In the genomic region with DNA sequence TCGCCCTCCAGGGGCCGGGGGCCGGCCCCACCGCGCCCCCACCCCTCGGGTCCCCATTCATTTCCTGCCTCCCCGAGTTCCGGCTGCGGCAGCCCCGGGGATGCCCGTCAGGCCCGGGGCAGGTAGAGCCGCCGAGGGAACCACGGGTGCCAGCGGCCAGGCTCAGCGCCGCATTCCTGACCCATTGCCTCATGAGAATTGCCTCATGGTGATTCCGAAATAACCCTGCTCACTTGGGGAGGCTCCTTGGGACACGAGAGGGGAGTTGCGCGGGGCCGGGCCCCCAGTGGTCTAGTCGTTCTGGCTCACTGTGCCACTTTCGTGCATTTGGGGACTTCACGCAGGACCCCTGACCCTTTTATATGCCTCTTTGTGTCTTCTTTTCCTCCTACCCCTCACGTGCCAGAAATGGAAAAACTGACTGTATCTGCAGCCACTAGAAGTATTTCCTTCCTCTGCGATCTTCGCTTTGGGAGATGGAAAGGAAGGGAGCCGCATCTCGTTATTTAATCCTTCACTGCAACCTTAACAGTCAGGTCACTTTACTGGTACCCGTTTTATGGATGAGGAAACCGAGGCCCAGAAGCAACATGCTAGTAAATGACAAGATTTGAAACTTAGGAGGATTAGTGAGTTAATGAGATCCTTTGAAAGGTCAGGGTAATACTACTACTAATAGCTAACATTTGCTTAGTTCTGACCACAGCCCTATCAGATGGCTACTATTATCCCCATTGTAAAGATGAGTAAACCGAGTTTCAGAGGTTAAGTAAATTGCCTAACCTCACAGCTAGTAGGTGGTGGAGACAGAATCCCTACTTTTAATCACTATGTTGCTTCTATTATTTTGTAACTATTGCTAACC, we compare ENCODE assay signal across 1 cellular context.
TF ChIP-seq lines count a peak whose summit lies in the region.

No MANE protein-coding gene starts in this region.

TF ChIP-seq in GM12878, 131 proteins besides CTCF, POLR2A, EP300 and RAD21 (continues in another document):
- peak; percentile 33; the same call in 1 of the 2 replicates for TF ChIP-seq RUNX3 (IDR thresholded peaks at IDR 0.05; ENCODE audit: low read length)
- no peak for TF ChIP-seq ZSCAN29 (IDR thresholded peaks at IDR 0.05)
- TF ChIP-seq STAT3 (IDR thresholded peaks at IDR 0.05; ENCODE audit: low read depth, low read length) = no peak
- no peak for TF ChIP-seq TCF7 (IDR thresholded peaks at IDR 0.05; ENCODE audit: borderline replicate concordance)
- no peak for TF ChIP-seq ZNF207 (IDR thresholded peaks at IDR 0.05; ENCODE audit: borderline replicate concordance)
- TF ChIP-seq, protein P1, sequence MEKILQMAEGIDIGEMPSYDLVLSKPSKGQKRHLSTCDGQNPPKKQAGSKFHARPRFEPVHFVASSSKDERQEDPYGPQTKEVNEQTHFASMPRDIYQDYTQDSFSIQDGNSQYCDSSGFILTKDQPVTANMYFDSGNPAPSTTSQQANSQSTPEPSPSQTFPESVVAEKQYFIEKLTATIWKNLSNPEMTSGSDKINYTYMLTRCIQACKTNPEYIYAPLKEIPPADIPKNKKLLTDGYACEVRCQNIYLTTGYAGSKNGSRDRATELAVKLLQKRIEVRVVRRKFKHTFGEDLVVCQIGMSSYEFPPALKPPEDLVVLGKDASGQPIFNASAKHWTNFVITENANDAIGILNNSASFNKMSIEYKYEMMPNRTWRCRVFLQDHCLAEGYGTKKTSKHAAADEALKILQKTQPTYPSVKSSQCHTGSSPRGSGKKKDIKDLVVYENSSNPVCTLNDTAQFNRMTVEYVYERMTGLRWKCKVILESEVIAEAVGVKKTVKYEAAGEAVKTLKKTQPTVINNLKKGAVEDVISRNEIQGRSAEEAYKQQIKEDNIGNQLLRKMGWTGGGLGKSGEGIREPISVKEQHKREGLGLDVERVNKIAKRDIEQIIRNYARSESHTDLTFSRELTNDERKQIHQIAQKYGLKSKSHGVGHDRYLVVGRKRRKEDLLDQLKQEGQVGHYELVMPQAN (conservative IDR thresholded peaks at IDR 0.05) = no peak
- TF ChIP-seq SIX5 (IDR thresholded peaks at IDR 0.05; ENCODE audit: low read depth, low read length, severe bottlenecking) = peak; percentile 6
- no peak; the same call in 1 of the 2 replicates for TF ChIP-seq NFIC (IDR thresholded peaks at IDR 0.05; ENCODE audit: low read depth, low read length)
- TF ChIP-seq, protein P2, sequence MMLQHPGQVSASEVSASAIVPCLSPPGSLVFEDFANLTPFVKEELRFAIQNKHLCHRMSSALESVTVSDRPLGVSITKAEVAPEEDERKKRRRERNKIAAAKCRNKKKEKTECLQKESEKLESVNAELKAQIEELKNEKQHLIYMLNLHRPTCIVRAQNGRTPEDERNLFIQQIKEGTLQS (IDR thresholded peaks at IDR 0.05; ENCODE audit: borderline replicate concordance, extremely low read depth, low read depth, low read length) = no peak
- no peak for TF ChIP-seq TAF1 (IDR thresholded peaks at IDR 0.05; ENCODE audit: borderline replicate concordance, low read depth, low read length)
- TF ChIP-seq IKZF1 (conservative IDR thresholded peaks at IDR 0.05) = no peak
- TF ChIP-seq POU2F2 (IDR thresholded peaks at IDR 0.05; ENCODE audit: borderline replicate concordance, low read depth, low read length) = no peak
- 0 out of 2 replicates have a peak, but pooled peaks have one; percentile 22 for TF ChIP-seq DPF2 (IDR thresholded peaks at IDR 0.05)
- TF ChIP-seq, protein P3, sequence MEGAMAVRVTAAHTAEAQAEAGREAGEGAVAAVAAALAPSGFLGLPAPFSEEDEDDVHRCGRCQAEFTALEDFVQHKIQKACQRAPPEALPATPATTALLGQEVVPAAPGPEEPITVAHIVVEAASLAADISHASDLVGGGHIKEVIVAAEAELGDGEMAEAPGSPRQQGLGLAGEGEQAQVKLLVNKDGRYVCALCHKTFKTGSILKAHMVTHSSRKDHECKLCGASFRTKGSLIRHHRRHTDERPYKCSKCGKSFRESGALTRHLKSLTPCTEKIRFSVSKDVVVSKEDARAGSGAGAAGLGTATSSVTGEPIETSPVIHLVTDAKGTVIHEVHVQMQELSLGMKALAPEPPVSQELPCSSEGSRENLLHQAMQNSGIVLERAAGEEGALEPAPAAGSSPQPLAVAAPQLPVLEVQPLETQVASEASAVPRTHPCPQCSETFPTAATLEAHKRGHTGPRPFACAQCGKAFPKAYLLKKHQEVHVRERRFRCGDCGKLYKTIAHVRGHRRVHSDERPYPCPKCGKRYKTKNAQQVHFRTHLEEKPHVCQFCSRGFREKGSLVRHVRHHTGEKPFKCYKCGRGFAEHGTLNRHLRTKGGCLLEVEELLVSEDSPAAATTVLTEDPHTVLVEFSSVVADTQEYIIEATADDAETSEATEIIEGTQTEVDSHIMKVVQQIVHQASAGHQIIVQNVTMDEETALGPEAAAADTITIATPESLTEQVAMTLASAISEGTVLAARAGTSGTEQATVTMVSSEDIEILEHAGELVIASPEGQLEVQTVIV (IDR thresholded peaks at IDR 0.05; ENCODE audit: borderline replicate concordance, partially characterized antibody) = no peak
- TF ChIP-seq JUNB (IDR thresholded peaks at IDR 0.05) = no peak; the same call in 1 of the 2 replicates
- TF ChIP-seq SP1 (IDR thresholded peaks at IDR 0.05; ENCODE audit: low read depth, low read length) = no peak
- TF ChIP-seq MTA2 (IDR thresholded peaks at IDR 0.05; ENCODE audit: low read depth) = peak; percentile 64
- TF ChIP-seq ASH2L (IDR thresholded peaks at IDR 0.05; ENCODE audit: borderline replicate concordance, low read depth) = no peak
- no peak for TF ChIP-seq HCFC1 (IDR thresholded peaks at IDR 0.05; ENCODE audit: low read length)
- TF ChIP-seq BMI1 (IDR thresholded peaks at IDR 0.05; ENCODE audit: borderline replicate concordance) = no peak
- 0 out of 2 replicates have a peak, but pooled peaks have one; percentile 12 for TF ChIP-seq NR2F1 (conservative IDR thresholded peaks at IDR 0.05)
- TF ChIP-seq CBX3 (IDR thresholded peaks at IDR 0.05; ENCODE audit: borderline replicate concordance, low read depth) = no peak
- TF ChIP-seq RCOR1 (conservative IDR thresholded peaks at IDR 0.05; ENCODE audit: low read depth, low read length) = 0 out of 2 replicates have a peak, but pooled peaks have one; percentile 3
- TF ChIP-seq, protein P4, sequence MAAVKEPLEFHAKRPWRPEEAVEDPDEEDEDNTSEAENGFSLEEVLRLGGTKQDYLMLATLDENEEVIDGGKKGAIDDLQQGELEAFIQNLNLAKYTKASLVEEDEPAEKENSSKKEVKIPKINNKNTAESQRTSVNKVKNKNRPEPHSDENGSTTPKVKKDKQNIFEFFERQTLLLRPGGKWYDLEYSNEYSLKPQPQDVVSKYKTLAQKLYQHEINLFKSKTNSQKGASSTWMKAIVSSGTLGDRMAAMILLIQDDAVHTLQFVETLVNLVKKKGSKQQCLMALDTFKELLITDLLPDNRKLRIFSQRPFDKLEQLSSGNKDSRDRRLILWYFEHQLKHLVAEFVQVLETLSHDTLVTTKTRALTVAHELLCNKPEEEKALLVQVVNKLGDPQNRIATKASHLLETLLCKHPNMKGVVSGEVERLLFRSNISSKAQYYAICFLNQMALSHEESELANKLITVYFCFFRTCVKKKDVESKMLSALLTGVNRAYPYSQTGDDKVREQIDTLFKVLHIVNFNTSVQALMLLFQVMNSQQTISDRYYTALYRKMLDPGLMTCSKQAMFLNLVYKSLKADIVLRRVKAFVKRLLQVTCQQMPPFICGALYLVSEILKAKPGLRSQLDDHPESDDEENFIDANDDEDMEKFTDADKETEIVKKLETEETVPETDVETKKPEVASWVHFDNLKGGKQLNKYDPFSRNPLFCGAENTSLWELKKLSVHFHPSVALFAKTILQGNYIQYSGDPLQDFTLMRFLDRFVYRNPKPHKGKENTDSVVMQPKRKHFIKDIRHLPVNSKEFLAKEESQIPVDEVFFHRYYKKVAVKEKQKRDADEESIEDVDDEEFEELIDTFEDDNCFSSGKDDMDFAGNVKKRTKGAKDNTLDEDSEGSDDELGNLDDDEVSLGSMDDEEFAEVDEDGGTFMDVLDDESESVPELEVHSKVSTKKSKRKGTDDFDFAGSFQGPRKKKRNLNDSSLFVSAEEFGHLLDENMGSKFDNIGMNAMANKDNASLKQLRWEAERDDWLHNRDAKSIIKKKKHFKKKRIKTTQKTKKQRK (IDR thresholded peaks at IDR 0.05; ENCODE audit: low read depth, low read length) = no peak
- 0 out of 2 replicates have a peak, but pooled peaks have one; percentile 3 for TF ChIP-seq GATAD2B (conservative IDR thresholded peaks at IDR 0.05; ENCODE audit: low read depth)
- TF ChIP-seq, protein P5, sequence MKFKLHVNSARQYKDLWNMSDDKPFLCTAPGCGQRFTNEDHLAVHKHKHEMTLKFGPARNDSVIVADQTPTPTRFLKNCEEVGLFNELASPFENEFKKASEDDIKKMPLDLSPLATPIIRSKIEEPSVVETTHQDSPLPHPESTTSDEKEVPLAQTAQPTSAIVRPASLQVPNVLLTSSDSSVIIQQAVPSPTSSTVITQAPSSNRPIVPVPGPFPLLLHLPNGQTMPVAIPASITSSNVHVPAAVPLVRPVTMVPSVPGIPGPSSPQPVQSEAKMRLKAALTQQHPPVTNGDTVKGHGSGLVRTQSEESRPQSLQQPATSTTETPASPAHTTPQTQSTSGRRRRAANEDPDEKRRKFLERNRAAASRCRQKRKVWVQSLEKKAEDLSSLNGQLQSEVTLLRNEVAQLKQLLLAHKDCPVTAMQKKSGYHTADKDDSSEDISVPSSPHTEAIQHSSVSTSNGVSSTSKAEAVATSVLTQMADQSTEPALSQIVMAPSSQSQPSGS (IDR thresholded peaks at IDR 0.05; ENCODE audit: low read length) = no peak
- TF ChIP-seq, protein P6, sequence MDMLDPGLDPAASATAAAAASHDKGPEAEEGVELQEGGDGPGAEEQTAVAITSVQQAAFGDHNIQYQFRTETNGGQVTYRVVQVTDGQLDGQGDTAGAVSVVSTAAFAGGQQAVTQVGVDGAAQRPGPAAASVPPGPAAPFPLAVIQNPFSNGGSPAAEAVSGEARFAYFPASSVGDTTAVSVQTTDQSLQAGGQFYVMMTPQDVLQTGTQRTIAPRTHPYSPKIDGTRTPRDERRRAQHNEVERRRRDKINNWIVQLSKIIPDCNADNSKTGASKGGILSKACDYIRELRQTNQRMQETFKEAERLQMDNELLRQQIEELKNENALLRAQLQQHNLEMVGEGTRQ (IDR thresholded peaks at IDR 0.05; ENCODE audit: borderline replicate concordance, low read depth, low read length) = no peak
- TF ChIP-seq SUPT20H (IDR thresholded peaks at IDR 0.05; ENCODE audit: borderline replicate concordance, control insufficient read depth, low read depth, low read length) = no peak
- TF ChIP-seq, protein P7, sequence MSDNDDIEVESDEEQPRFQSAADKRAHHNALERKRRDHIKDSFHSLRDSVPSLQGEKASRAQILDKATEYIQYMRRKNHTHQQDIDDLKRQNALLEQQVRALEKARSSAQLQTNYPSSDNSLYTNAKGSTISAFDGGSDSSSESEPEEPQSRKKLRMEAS (IDR thresholded peaks at IDR 0.05; ENCODE audit: low read depth, low read length) = no peak
- TF ChIP-seq, protein P8, sequence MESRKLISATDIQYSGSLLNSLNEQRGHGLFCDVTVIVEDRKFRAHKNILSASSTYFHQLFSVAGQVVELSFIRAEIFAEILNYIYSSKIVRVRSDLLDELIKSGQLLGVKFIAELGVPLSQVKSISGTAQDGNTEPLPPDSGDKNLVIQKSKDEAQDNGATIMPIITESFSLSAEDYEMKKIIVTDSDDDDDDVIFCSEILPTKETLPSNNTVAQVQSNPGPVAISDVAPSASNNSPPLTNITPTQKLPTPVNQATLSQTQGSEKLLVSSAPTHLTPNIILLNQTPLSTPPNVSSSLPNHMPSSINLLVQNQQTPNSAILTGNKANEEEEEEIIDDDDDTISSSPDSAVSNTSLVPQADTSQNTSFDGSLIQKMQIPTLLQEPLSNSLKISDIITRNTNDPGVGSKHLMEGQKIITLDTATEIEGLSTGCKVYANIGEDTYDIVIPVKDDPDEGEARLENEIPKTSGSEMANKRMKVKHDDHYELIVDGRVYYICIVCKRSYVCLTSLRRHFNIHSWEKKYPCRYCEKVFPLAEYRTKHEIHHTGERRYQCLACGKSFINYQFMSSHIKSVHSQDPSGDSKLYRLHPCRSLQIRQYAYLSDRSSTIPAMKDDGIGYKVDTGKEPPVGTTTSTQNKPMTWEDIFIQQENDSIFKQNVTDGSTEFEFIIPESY (IDR thresholded peaks at IDR 0.05) = no peak
- no peak for TF ChIP-seq MEF2B (IDR thresholded peaks at IDR 0.05; ENCODE audit: partially characterized antibody, poor library complexity, severe bottlenecking)
- TF ChIP-seq, protein P9, sequence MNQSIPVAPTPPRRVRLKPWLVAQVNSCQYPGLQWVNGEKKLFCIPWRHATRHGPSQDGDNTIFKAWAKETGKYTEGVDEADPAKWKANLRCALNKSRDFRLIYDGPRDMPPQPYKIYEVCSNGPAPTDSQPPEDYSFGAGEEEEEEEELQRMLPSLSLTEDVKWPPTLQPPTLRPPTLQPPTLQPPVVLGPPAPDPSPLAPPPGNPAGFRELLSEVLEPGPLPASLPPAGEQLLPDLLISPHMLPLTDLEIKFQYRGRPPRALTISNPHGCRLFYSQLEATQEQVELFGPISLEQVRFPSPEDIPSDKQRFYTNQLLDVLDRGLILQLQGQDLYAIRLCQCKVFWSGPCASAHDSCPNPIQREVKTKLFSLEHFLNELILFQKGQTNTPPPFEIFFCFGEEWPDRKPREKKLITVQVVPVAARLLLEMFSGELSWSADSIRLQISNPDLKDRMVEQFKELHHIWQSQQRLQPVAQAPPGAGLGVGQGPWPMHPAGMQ (IDR thresholded peaks at IDR 0.05; ENCODE audit: borderline replicate concordance) = no peak
- TF ChIP-seq, protein P10, sequence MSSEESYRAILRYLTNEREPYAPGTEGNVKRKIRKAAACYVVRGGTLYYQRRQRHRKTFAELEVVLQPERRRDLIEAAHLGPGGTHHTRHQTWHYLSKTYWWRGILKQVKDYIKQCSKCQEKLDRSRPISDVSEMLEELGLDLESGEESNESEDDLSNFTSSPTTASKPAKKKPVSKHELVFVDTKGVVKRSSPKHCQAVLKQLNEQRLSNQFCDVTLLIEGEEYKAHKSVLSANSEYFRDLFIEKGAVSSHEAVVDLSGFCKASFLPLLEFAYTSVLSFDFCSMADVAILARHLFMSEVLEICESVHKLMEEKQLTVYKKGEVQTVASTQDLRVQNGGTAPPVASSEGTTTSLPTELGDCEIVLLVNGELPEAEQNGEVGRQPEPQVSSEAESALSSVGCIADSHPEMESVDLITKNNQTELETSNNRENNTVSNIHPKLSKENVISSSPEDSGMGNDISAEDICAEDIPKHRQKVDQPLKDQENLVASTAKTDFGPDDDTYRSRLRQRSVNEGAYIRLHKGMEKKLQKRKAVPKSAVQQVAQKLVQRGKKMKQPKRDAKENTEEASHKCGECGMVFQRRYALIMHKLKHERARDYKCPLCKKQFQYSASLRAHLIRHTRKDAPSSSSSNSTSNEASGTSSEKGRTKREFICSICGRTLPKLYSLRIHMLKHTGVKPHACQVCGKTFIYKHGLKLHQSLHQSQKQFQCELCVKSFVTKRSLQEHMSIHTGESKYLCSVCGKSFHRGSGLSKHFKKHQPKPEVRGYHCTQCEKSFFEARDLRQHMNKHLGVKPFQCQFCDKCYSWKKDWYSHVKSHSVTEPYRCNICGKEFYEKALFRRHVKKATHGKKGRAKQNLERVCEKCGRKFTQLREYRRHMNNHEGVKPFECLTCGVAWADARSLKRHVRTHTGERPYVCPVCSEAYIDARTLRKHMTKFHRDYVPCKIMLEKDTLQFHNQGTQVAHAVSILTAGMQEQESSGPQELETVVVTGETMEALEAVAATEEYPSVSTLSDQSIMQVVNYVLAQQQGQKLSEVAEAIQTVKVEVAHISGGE (CRISPR knock-in tag; IDR thresholded peaks at IDR 0.05) = no peak
- no peak for TF ChIP-seq SMAD5 (IDR thresholded peaks at IDR 0.05; ENCODE audit: low read depth)
- TF ChIP-seq SPI1 (IDR thresholded peaks at IDR 0.05; ENCODE audit: borderline replicate concordance, insufficient read depth, low read depth, low read length) = 0 out of 2 replicates have a peak, but pooled peaks have one; percentile 2
- no peak for TF ChIP-seq FOS (IDR thresholded peaks at IDR 0.05; ENCODE audit: borderline replicate concordance, extremely low read depth, insufficient read length)
